13 cellular contexts compared by ENCODE assay signal in the genomic region with DNA sequence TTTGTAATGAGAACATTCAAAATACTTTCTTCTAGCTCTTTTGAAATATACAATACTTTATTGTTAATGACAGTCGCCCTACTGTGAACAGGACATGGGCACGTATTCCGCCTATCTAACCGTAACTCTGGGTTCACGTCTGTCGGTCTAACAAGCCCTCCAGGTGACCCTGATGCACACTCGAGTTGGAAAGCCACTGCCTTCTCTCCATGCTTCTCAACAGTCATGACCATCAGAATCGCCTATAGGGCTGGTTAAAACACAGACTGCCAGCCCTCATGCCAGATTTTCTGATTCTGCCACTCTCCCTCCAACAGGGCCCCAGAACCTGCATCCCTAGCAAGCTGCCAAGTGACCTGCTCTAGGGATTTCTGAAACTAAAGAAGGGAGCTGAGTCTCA.
DNase-seq lines count a peak whose midpoint lies in the region; ATAC-seq and TF ChIP-seq lines count a peak whose summit lies in the region.
"Had no signal": no experiment of that assay in that cellular context is flagged by ENCODE, and none has a peak within 500 bp of the region (broad histone marks: within the 10 kb centered on the region; RNA-seq: fewer than 3 reads in every experiment).

No MANE protein-coding gene starts in this region.

- H3K4me1 ChIP-seq in trophoblast cell (ENCODE audit: control insufficient read depth in 1 of 2, insufficient read depth in 2 of 2, low read length in 2 of 2) = peaks cover 5 to 14% of the 10 kb centered on the region in 2 experiments
- H3K4me1 ChIP-seq: testis had no signal

- no peak overlapping the region for H3K27ac ChIP-seq in trophoblast cell (ENCODE audit: low read depth, low read length)
- H3K27ac ChIP-seq: testis had no signal

- no CpG with 5 or more reads among the region's 8 CpGs for WGBS in trophoblast cell (ENCODE audit: extremely low coverage, insufficient coverage, insufficient read length)

- no peak overlapping the region for H2BK120ac ChIP-seq in trophoblast cell (ENCODE audit: insufficient read depth, low read length, poor library complexity)

- H3K4me1 Mint-ChIP-seq in activated CD4-positive, alpha-beta T cell treated with anti-CD3 and anti-CD28 coated beads for 36 hours = peaks cover 97% of the 10 kb centered on the region
- H3K4me1 Mint-ChIP-seq in activated CD8-positive, alpha-beta T cell treated with anti-CD3 and anti-CD28 coated beads for 36 hours (ENCODE audit: low read depth) = peaks cover 89% of the 10 kb centered on the region
- H3K4me1 Mint-ChIP-seq in immature natural killer cell = peaks cover 97 to 100% of the 10 kb centered on the region in 2 donors
- peaks cover 99% of the 10 kb centered on the region for H3K4me1 Mint-ChIP-seq in stimulated activated naive CD8-positive, alpha-beta T cell treated with anti-CD3 and anti-CD28 coated beads, Interleukin-15, amount 100 ng/mL, for 72 hours

- H3K79me2 ChIP-seq in trophoblast cell (ENCODE audit: control insufficient read depth, insufficient read depth, low read length, poor library complexity) = no peaks in the 10 kb centered on the region

- TF ChIP-seq CTCF in activated CD8-positive, alpha-beta T cell treated with anti-CD3 and anti-CD28 coated beads for 36 hours (IDR thresholded peaks at IDR 0.05) = no peak

- POLR2A ChIA-PET in activated CD4-positive, alpha-beta T cell treated with anti-CD3 and anti-CD28 coated beads for 36 hours (lab: Charles Lee) = interaction anchor here (0.5 to 0.6 kb wide), 2 partner anchors 16 to 36 kb away, joined by 4 read pairs; no protein-coding TSS in a partner anchor
- POLR2A ChIA-PET in activated CD8-positive, alpha-beta T cell treated with anti-CD3 and anti-CD28 coated beads for 36 hours (lab: Charles Lee) = interaction anchor here (0.6 to 9.3 kb wide), 11 partner anchors 10 to 215 kb away, joined by 3 to 64 read pairs (median 3); no protein-coding TSS in a partner anchor

- peak overlapping the region; percentile 96 for H3K27ac Mint-ChIP-seq in activated CD4-positive, alpha-beta T cell treated with anti-CD3 and anti-CD28 coated beads for 36 hours
- H3K27ac Mint-ChIP-seq in activated CD8-positive, alpha-beta T cell treated with anti-CD3 and anti-CD28 coated beads for 36 hours = peak overlapping the region; percentile 100
- peak overlapping the region; percentile 99 to 100 (median 99) for H3K27ac Mint-ChIP-seq in immature natural killer cell
- peak overlapping the region; percentile 75 to 98 for H3K27ac Mint-ChIP-seq in stimulated activated naive CD8-positive, alpha-beta T cell treated with anti-CD3 and anti-CD28 coated beads, Interleukin-15, amount 100 ng/mL, for 72 hours

- intact Hi-C loops in activated CD4-positive, alpha-beta T cell treated with anti-CD3 and anti-CD28 coated beads for 36 hours (cut with DNase I, micrococcal nuclease) = loop anchor here (5.0 kb wide), 2 partner anchors 51 to 139 kb away; partner anchors contain the start of gene FOXP1 (in 1 of the 2)
- intact Hi-C loops in activated CD8-positive, alpha-beta T cell treated with anti-CD3 and anti-CD28 coated beads for 36 hours (cut with micrococcal nuclease) = no loop called here

- no peak overlapping the region for H3K4me3 ChIP-seq in trophoblast cell (ENCODE audit: low read depth, low read length)
- H3K4me3 ChIP-seq: A549, testis had no signal

- ATAC-seq in activated CD4-positive, alpha-beta T cell treated with anti-CD3 and anti-CD28 coated beads for 36 hours = no peak
- no peak for ATAC-seq in activated CD8-positive, alpha-beta T cell treated with anti-CD3 and anti-CD28 coated beads for 36 hours
- ATAC-seq in stimulated activated naive CD8-positive, alpha-beta T cell treated with anti-CD3 and anti-CD28 coated beads, Interleukin-15, amount 100 ng/mL, for 72 hours = no peak
- ATAC-seq: A549 had no signal

- H2BK12ac ChIP-seq in trophoblast cell (ENCODE audit: low read length) = no peak overlapping the region

- H3K36me3 ChIP-seq in trophoblast cell (ENCODE audit: control insufficient read depth in 1 of 2, insufficient read depth in 2 of 2, low read length in 2 of 2) = no peaks in the 10 kb centered on the region

- H3K4me3 Mint-ChIP-seq in activated CD4-positive, alpha-beta T cell treated with anti-CD3 and anti-CD28 coated beads for 36 hours = peak overlapping the region; percentile 16
- H3K4me3 Mint-ChIP-seq in activated CD8-positive, alpha-beta T cell treated with anti-CD3 and anti-CD28 coated beads for 36 hours = peak overlapping the region; percentile 54
- H3K4me3 Mint-ChIP-seq in immature natural killer cell = peak overlapping the region; percentile 69 to 87 (median 84)
- peak overlapping the region; percentile 52 to 86 for H3K4me3 Mint-ChIP-seq in stimulated activated naive CD8-positive, alpha-beta T cell treated with anti-CD3 and anti-CD28 coated beads, Interleukin-15, amount 100 ng/mL, for 72 hours

- H3K27me3 Mint-ChIP-seq in activated CD4-positive, alpha-beta T cell treated with anti-CD3 and anti-CD28 coated beads for 36 hours = no peaks in the 10 kb centered on the region
- no peaks in the 10 kb centered on the region for H3K27me3 Mint-ChIP-seq in activated CD8-positive, alpha-beta T cell treated with anti-CD3 and anti-CD28 coated beads for 36 hours
- peaks cover 6 to 13% (median 9%) of the 10 kb centered on the region in 3 donors for H3K27me3 Mint-ChIP-seq in immature natural killer cell (ENCODE audit: low read depth in 3 of 3)
- H3K27me3 Mint-ChIP-seq in stimulated activated naive CD8-positive, alpha-beta T cell treated with anti-CD3 and anti-CD28 coated beads, Interleukin-15, amount 100 ng/mL, for 72 hours = no peaks in the 10 kb centered on the region

- H3K79me1 ChIP-seq in trophoblast cell (ENCODE audit: low read length) = peaks cover 2% of the 10 kb centered on the region

- no peak overlapping the region for H3K4me2 ChIP-seq in trophoblast cell (ENCODE audit: low read length)
- H3K4me2 ChIP-seq: A549 had no signal

- no peak overlapping the region for H2BK5ac ChIP-seq in trophoblast cell (ENCODE audit: low read depth, low read length, poor library complexity)

- no peak overlapping the region for H2AK5ac ChIP-seq in trophoblast cell (ENCODE audit: low read length)

- CTCF ChIA-PET in activated CD4-positive, alpha-beta T cell treated with anti-CD3 and anti-CD28 coated beads for 36 hours (lab: Charles Lee) = interaction anchor here (0.7 to 3.1 kb wide), 9 partner anchors 9 to 143 kb away, joined by 3 to 12 read pairs (median 4); no protein-coding TSS in a partner anchor
- CTCF ChIA-PET in activated CD8-positive, alpha-beta T cell treated with anti-CD3 and anti-CD28 coated beads for 36 hours (lab: Charles Lee) = interaction anchor here (0.6 to 2.6 kb wide), 9 partner anchors 11 to 143 kb away, joined by 3 to 10 read pairs (median 4); no protein-coding TSS in a partner anchor

- H3K18ac ChIP-seq in trophoblast cell (ENCODE audit: low read length) = no peak overlapping the region

- H3K14ac ChIP-seq in trophoblast cell (ENCODE audit: low read length) = no peak overlapping the region

- H4K8ac ChIP-seq in trophoblast cell (ENCODE audit: low read depth, low read length) = no peak overlapping the region

- H3K9me3 Mint-ChIP-seq in activated CD4-positive, alpha-beta T cell treated with anti-CD3 and anti-CD28 coated beads for 36 hours (ENCODE audit: low read depth) = no peaks in the 10 kb centered on the region
- H3K9me3 Mint-ChIP-seq in activated CD8-positive, alpha-beta T cell treated with anti-CD3 and anti-CD28 coated beads for 36 hours = peaks cover 3% of the 10 kb centered on the region
- H3K9me3 Mint-ChIP-seq in immature natural killer cell = no peaks in the 10 kb centered on the region
- no peaks in the 10 kb centered on the region for H3K9me3 Mint-ChIP-seq in stimulated activated naive CD8-positive, alpha-beta T cell treated with anti-CD3 and anti-CD28 coated beads, Interleukin-15, amount 100 ng/mL, for 72 hours

- no peaks in the 10 kb centered on the region for H3K9me3 ChIP-seq in trophoblast cell (ENCODE audit: insufficient read depth, low read depth, low read length)
- H3K9me3 ChIP-seq: A549, testis had no signal

- no peak overlapping the region for H2AFZ ChIP-seq in trophoblast cell (ENCODE audit: insufficient read depth, low read length, poor library complexity)

- H3K27me3 ChIP-seq in trophoblast cell (ENCODE audit: insufficient read depth, low read length) = no peaks in the 10 kb centered on the region
- H3K27me3 ChIP-seq: testis had no signal

- no peak overlapping the region for H4K91ac ChIP-seq in trophoblast cell (ENCODE audit: low read depth, low read length)

- no peak for DNase-seq in activated CD4-positive, alpha-beta T cell treated with anti-CD3 and anti-CD28 coated beads for 36 hours
- no peak for DNase-seq in activated CD4-positive, alpha-beta T cell treated with anti-CD3 and anti-CD28 coated beads, Interleukin-2, amount 50 U/mL, for 4 hours
- no peak for DNase-seq in activated CD8-positive, alpha-beta T cell treated with anti-CD3 and anti-CD28 coated beads for 36 hours
- DNase-seq in immature natural killer cell = no peak
- no peak for DNase-seq in stimulated activated naive CD8-positive, alpha-beta T cell treated with anti-CD3 and anti-CD28 coated beads, Interleukin-15, amount 100 ng/mL, for 72 hours
- DNase-seq in nucleus accumbens (lab: John Stamatoyannopoulos, UW) = no peak
- DNase-seq in kidney tubule cell (ENCODE audit: low spot score) = no peak
- DNase-seq in trophoblast cell = no peak
- DNase-seq: HCEC 1CT, midbrain, NCI-H1417 had no signal

- no peak overlapping the region for H3K9ac ChIP-seq in trophoblast cell (ENCODE audit: low read length)

- no peak overlapping the region for H3K4ac ChIP-seq in trophoblast cell (ENCODE audit: low read depth, low read length)

- H4K12ac ChIP-seq in trophoblast cell (ENCODE audit: low read depth, low read length) = no peak overlapping the region

- no peak overlapping the region for H3K23ac ChIP-seq in trophoblast cell (ENCODE audit: low read length)

- peaks cover 13% of the 10 kb centered on the region for H3K36me3 Mint-ChIP-seq in activated CD4-positive, alpha-beta T cell treated with anti-CD3 and anti-CD28 coated beads for 36 hours (ENCODE audit: low read depth)
- H3K36me3 Mint-ChIP-seq in activated CD8-positive, alpha-beta T cell treated with anti-CD3 and anti-CD28 coated beads for 36 hours (ENCODE audit: low read depth) = peaks cover 32% of the 10 kb centered on the region
- H3K36me3 Mint-ChIP-seq in immature natural killer cell = no peaks in the 10 kb centered on the region

Comparison
In these comparisons a context has a peak if more than half of its experiments do, and no peak if none do; other contexts are left out.
1. H3K4me3 Mint-ChIP-seq: peak in every context shown above with its lines; median percentile 84 in immature natural killer cell; 69 in stimulated activated naive CD8-positive, alpha-beta T cell treated with anti-CD3 and anti-CD28 coated beads, Interleukin-15, amount 100 ng/mL, for 72 hours; 54 in activated CD8-positive, alpha-beta T cell treated with anti-CD3 and anti-CD28 coated beads for 36 hours; 16 in activated CD4-positive, alpha-beta T cell treated with anti-CD3 and anti-CD28 coated beads for 36 hours.